23 cellular contexts compared by ENCODE assay signal in genomic region chr15:59013246-59013645, GRCh38.
"Had no signal": no experiment of that assay in that cellular context is flagged by ENCODE, and none has a peak within 500 bp of the region (broad histone marks: within the 10 kb centered on the region; RNA-seq: fewer than 3 reads in every experiment).

No MANE protein-coding gene starts in this region.

- H2AFZ ChIP-seq: neural progenitor cell had no signal

- H3K36me3 ChIP-seq: neural progenitor cell, prostate gland, tibial artery had no signal

- H3K4me2 ChIP-seq: neural progenitor cell had no signal

- H3K9me3 ChIP-seq: left lung, prostate gland, spleen, tibial artery had no signal

- H3K4me1 ChIP-seq: neural progenitor cell, prostate gland had no signal

- DNase-seq: activated CD4-positive, alpha-beta T cell treated with anti-CD3 and anti-CD28 coated beads, Interleukin-2, amount 10 ng/mL, durations not matched to agents 7 days and 5 days; activated CD4-positive, CD25-positive, alpha-beta regulatory T cell treated with anti-CD3 and anti-CD28 coated beads, Interleukin-2, amount 50 U/mL, for 72 hours; activated CD8-positive, alpha-beta T cell treated with anti-CD3 and anti-CD28 coated beads, Interleukin-2, amount 10 ng/mL, durations not matched to agents 7 days and 5 days; activated gamma-delta T cell treated with Interleukin-2 at 50 U/mL for 16 hours; aorta; cerebellar nuclear complex; cortex of kidney; erythroblast; foreskin melanocyte; immature natural killer cell; kidney glomerular epithelial cell; left lung; naive thymus-derived CD4-positive, alpha-beta T cell; spleen; stimulated activated CD4-positive, alpha-beta T cell treated with anti-CD3 and anti-CD28 coated beads, Interleukin-4, amount 100 ng/mL, for 1 hour; stimulated activated naive CD4-positive, alpha-beta T cell treated with Interleukin-2 at 50 U/mL for 16 hours; T-cell; tibial artery had no signal

- H3K9ac ChIP-seq: neural progenitor cell had no signal

- FAIRE-seq: bronchial epithelial cell had no signal

- H3K27ac ChIP-seq: left lung, neural progenitor cell, prostate gland, spleen, tibial artery, VCaP had no signal

- ATAC-seq: activated CD8-positive, alpha-beta T cell treated with anti-CD3 and anti-CD28 coated beads, Interleukin-2, amount 10 ng/mL, durations not matched to agents 7 days and 5 days; left lung; naive thymus-derived CD4-positive, alpha-beta T cell; T-cell had no signal

- H3K4me3 ChIP-seq: left lung, lung, neural progenitor cell, prostate gland, spleen, tibial artery had no signal

- H3K27me3 ChIP-seq: left lung, neural progenitor cell, spleen, tibial artery had no signal
